In the genomic region with DNA sequence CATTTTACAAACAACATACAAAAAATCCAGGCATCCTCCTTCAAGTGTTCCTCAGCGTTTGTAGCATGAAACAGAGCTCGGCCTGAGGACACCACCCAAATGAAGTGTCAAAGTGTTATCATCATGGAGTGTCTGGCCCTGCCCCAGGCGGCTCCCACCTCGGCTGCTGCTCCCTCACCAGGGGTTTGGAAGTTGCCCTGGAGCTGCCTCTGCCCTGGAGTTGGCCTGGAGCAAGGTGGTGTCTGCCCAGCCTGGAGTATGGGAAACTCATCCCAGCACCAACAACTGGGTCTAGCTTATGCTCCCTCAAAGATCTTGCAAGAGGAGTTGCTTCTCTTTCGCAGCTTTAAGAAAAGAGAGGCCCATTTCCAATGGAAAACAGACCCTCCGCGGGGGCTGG, we compare ENCODE assay signal across 1 cellular context.
TF ChIP-seq lines count a peak whose summit lies in the region.

No MANE protein-coding gene starts in this region.

TF ChIP-seq in H1, 55 proteins besides CTCF, POLR2A, EP300 and RAD21:
- TF ChIP-seq, protein P1, sequence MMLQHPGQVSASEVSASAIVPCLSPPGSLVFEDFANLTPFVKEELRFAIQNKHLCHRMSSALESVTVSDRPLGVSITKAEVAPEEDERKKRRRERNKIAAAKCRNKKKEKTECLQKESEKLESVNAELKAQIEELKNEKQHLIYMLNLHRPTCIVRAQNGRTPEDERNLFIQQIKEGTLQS (IDR thresholded peaks at IDR 0.05; ENCODE audit: insufficient read depth, low read depth, low read length) = no peak
- TF ChIP-seq SIX5 (IDR thresholded peaks at IDR 0.05; ENCODE audit: low read depth, low read length) (no peak), FOSL1 (IDR thresholded peaks at IDR 0.05; ENCODE audit: insufficient read depth, low read depth, low read length) (no peak), POU5F1 (IDR thresholded peaks at IDR 0.05; ENCODE audit: low read depth, low read length) (no peak), JUND (IDR thresholded peaks at IDR 0.05; ENCODE audit: low read length) (no peak), GABPA (IDR thresholded peaks at IDR 0.05; ENCODE audit: borderline replicate concordance, insufficient read depth, low read length) (no peak), SAP30 (IDR thresholded peaks at IDR 0.05; ENCODE audit: insufficient read depth, insufficient replicate concordance, low read length) (no peak), BCL11A (IDR thresholded peaks at IDR 0.05; ENCODE audit: low read depth in 2 of 2, low read length in 2 of 2) (no peak), YY1 (IDR thresholded peaks at IDR 0.05; ENCODE audit: low read depth, low read length) (no peak), CEBPB (IDR thresholded peaks at IDR 0.05; ENCODE audit: low read depth, low read length) (no peak), SP1 (IDR thresholded peaks at IDR 0.05; ENCODE audit: low read depth, low read length) (no peak), KDM4A (IDR thresholded peaks at IDR 0.05; ENCODE audit: low read depth, low read length, severe bottlenecking) (no peak)
